1 cellular context compared by ENCODE assay signal in the genomic region with DNA sequence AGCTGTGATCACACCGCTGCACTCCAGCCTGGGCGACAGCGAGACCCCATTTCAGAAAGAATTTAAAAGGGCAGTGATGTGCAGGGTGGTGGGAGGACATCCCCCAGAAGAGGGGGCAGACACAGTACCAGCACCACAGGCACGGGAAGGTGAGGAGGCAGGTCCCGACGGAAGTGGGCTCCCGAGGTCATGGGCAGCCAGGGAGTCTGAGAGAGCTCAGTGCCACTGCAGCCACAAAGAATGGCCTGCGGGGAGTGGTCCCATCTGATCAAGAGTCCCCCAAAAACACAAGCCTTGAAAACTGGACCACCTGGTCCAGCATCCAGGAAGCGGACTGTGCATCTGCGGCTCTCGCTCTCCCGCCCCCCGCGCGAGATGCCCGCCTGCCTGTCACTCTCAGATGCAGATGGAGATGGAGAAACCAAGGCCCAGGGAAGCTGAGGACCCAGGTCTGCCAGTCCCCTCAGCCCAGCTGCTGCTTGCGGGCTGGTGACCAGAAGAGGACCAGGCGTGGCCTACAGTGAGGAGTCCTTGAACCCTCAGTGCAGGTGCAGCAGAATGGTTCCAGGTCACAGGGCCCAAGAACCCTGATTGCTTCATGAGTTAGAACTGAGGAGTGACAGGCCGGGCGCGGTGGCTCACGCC.
TF ChIP-seq lines count a peak whose summit lies in the region.

No MANE protein-coding gene starts in this region.

TF ChIP-seq in HepG2, 621 proteins besides CTCF, POLR2A, EP300 and RAD21 (continued from another document and continues in another):
- TF ChIP-seq, protein P1, sequence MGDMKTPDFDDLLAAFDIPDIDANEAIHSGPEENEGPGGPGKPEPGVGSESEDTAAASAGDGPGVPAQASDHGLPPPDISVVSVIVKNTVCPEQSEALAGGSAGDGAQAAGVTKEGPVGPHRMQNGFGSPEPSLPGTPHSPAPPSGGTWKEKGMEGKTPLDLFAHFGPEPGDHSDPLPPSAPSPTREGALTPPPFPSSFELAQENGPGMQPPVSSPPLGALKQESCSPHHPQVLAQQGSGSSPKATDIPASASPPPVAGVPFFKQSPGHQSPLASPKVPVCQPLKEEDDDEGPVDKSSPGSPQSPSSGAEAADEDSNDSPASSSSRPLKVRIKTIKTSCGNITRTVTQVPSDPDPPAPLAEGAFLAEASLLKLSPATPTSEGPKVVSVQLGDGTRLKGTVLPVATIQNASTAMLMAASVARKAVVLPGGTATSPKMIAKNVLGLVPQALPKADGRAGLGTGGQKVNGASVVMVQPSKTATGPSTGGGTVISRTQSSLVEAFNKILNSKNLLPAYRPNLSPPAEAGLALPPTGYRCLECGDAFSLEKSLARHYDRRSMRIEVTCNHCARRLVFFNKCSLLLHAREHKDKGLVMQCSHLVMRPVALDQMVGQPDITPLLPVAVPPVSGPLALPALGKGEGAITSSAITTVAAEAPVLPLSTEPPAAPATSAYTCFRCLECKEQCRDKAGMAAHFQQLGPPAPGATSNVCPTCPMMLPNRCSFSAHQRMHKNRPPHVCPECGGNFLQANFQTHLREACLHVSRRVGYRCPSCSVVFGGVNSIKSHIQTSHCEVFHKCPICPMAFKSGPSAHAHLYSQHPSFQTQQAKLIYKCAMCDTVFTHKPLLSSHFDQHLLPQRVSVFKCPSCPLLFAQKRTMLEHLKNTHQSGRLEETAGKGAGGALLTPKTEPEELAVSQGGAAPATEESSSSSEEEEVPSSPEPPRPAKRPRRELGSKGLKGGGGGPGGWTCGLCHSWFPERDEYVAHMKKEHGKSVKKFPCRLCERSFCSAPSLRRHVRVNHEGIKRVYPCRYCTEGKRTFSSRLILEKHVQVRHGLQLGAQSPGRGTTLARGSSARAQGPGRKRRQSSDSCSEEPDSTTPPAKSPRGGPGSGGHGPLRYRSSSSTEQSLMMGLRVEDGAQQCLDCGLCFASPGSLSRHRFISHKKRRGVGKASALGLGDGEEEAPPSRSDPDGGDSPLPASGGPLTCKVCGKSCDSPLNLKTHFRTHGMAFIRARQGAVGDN (CRISPR knock-in tag; IDR thresholded peaks at IDR 0.05), result 0 out of 2 replicates have a peak, but pooled peaks have one; percentile 12
- TF ChIP-seq ZC3H13 (CRISPR knock-in tag; IDR thresholded peaks at IDR 0.05) (peak; percentile 87), ZNF816 (CRISPR knock-in tag; IDR thresholded peaks at IDR 0.05; ENCODE audit: borderline replicate concordance) (no peak), ZNF34 (CRISPR knock-in tag; IDR thresholded peaks at IDR 0.05; ENCODE audit: borderline replicate concordance) (no peak), ESRRA (CRISPR knock-in tag; IDR thresholded peaks at IDR 0.05; ENCODE audit: low read depth) (no peak), JARID2 (CRISPR knock-in tag; IDR thresholded peaks at IDR 0.05; ENCODE audit: insufficient replicate concordance) (no peak), ZFY (CRISPR knock-in tag; IDR thresholded peaks at IDR 0.05) (no peak), RARA (CRISPR knock-in tag; IDR thresholded peaks at IDR 0.05) (no peak), MEIS2 (CRISPR knock-in tag; IDR thresholded peaks at IDR 0.05) (no peak), TGIF2 (CRISPR knock-in tag; IDR thresholded peaks at IDR 0.05) (no peak), NFIC (IDR thresholded peaks at IDR 0.05; ENCODE audit: low read length) (no peak), RBM22 (optimal IDR thresholded peaks at IDR 0.05; ENCODE audit: low read length) (peak; percentile 91), ZNF326 (CRISPR knock-in tag; IDR thresholded peaks at IDR 0.05; ENCODE audit: borderline replicate concordance) (peak; percentile 93), DMAP1 (CRISPR knock-in tag; IDR thresholded peaks at IDR 0.05) (no peak), ATF7-NPFF (CRISPR knock-in tag; IDR thresholded peaks at IDR 0.05; ENCODE audit: low read depth) (no peak), PBX2 (CRISPR knock-in tag; IDR thresholded peaks at IDR 0.05) (no peak), LBX2 (CRISPR knock-in tag; IDR thresholded peaks at IDR 0.05; ENCODE audit: borderline replicate concordance) (no peak; the same call in 1 of the 2 replicates), MBD4 (IDR thresholded peaks at IDR 0.05; ENCODE audit: borderline replicate concordance, low read length) (no peak), FOXC1 (CRISPR knock-in tag; IDR thresholded peaks at IDR 0.05; ENCODE audit: borderline replicate concordance) (no peak; the same call in 1 of the 2 replicates), RCOR2 (CRISPR knock-in tag; IDR thresholded peaks at IDR 0.05) (no peak), ZNF674 (CRISPR knock-in tag; IDR thresholded peaks at IDR 0.05; ENCODE audit: low read depth) (no peak), MEIS1 (CRISPR knock-in tag; IDR thresholded peaks at IDR 0.05; ENCODE audit: borderline replicate concordance) (no peak), SP4 (CRISPR knock-in tag; IDR thresholded peaks at IDR 0.05) (no peak), ERF (CRISPR knock-in tag; IDR thresholded peaks at IDR 0.05) (no peak), ZNF362 (CRISPR knock-in tag; IDR thresholded peaks at IDR 0.05; ENCODE audit: borderline replicate concordance) (no peak), CENPBD1 (CRISPR knock-in tag; IDR thresholded peaks at IDR 0.05; ENCODE audit: borderline replicate concordance, low read depth) (no peak)
- TF ChIP-seq, protein P2, sequence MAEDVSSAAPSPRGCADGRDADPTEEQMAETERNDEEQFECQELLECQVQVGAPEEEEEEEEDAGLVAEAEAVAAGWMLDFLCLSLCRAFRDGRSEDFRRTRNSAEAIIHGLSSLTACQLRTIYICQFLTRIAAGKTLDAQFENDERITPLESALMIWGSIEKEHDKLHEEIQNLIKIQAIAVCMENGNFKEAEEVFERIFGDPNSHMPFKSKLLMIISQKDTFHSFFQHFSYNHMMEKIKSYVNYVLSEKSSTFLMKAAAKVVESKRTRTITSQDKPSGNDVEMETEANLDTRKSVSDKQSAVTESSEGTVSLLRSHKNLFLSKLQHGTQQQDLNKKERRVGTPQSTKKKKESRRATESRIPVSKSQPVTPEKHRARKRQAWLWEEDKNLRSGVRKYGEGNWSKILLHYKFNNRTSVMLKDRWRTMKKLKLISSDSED (CRISPR knock-in tag; IDR thresholded peaks at IDR 0.05), result no peak
- TF ChIP-seq, protein P3, sequence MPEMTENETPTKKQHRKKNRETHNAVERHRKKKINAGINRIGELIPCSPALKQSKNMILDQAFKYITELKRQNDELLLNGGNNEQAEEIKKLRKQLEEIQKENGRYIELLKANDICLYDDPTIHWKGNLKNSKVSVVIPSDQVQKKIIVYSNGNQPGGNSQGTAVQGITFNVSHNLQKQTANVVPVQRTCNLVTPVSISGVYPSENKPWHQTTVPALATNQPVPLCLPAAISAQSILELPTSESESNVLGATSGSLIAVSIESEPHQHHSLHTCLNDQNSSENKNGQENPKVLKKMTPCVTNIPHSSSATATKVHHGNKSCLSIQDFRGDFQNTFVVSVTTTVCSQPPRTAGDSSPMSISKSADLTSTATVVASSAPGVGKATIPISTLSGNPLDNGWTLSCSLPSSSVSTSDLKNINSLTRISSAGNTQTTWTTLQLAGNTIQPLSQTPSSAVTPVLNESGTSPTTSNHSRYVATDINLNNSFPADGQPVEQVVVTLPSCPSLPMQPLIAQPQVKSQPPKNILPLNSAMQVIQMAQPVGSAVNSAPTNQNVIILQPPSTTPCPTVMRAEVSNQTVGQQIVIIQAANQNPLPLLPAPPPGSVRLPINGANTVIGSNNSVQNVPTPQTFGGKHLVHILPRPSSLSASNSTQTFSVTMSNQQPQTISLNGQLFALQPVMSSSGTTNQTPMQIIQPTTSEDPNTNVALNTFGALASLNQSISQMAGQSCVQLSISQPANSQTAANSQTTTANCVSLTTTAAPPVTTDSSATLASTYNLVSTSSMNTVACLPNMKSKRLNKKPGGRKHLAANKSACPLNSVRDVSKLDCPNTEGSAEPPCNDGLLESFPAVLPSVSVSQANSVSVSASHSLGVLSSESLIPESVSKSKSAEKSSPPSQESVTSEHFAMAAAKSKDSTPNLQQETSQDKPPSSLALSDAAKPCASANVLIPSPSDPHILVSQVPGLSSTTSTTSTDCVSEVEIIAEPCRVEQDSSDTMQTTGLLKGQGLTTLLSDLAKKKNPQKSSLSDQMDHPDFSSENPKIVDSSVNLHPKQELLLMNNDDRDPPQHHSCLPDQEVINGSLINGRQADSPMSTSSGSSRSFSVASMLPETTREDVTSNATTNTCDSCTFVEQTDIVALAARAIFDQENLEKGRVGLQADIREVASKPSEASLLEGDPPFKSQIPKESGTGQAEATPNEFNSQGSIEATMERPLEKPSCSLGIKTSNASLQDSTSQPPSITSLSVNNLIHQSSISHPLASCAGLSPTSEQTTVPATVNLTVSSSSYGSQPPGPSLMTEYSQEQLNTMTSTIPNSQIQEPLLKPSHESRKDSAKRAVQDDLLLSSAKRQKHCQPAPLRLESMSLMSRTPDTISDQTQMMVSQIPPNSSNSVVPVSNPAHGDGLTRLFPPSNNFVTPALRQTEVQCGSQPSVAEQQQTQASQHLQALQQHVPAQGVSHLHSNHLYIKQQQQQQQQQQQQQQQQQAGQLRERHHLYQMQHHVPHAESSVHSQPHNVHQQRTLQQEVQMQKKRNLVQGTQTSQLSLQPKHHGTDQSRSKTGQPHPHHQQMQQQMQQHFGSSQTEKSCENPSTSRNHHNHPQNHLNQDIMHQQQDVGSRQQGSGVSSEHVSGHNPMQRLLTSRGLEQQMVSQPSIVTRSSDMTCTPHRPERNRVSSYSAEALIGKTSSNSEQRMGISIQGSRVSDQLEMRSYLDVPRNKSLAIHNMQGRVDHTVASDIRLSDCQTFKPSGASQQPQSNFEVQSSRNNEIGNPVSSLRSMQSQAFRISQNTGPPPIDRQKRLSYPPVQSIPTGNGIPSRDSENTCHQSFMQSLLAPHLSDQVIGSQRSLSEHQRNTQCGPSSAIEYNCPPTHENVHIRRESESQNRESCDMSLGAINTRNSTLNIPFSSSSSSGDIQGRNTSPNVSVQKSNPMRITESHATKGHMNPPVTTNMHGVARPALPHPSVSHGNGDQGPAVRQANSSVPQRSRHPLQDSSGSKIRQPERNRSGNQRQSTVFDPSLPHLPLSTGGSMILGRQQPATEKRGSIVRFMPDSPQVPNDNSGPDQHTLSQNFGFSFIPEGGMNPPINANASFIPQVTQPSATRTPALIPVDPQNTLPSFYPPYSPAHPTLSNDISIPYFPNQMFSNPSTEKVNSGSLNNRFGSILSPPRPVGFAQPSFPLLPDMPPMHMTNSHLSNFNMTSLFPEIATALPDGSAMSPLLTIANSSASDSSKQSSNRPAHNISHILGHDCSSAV (CRISPR knock-in tag; IDR thresholded peaks at IDR 0.05; ENCODE audit: borderline replicate concordance), result no peak
- TF ChIP-seq, protein P4, sequence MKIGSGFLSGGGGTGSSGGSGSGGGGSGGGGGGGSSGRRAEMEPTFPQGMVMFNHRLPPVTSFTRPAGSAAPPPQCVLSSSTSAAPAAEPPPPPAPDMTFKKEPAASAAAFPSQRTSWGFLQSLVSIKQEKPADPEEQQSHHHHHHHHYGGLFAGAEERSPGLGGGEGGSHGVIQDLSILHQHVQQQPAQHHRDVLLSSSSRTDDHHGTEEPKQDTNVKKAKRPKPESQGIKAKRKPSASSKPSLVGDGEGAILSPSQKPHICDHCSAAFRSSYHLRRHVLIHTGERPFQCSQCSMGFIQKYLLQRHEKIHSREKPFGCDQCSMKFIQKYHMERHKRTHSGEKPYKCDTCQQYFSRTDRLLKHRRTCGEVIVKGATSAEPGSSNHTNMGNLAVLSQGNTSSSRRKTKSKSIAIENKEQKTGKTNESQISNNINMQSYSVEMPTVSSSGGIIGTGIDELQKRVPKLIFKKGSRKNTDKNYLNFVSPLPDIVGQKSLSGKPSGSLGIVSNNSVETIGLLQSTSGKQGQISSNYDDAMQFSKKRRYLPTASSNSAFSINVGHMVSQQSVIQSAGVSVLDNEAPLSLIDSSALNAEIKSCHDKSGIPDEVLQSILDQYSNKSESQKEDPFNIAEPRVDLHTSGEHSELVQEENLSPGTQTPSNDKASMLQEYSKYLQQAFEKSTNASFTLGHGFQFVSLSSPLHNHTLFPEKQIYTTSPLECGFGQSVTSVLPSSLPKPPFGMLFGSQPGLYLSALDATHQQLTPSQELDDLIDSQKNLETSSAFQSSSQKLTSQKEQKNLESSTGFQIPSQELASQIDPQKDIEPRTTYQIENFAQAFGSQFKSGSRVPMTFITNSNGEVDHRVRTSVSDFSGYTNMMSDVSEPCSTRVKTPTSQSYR (CRISPR knock-in tag; IDR thresholded peaks at IDR 0.05; ENCODE audit: borderline replicate concordance), result no peak
- TF ChIP-seq, protein P5, sequence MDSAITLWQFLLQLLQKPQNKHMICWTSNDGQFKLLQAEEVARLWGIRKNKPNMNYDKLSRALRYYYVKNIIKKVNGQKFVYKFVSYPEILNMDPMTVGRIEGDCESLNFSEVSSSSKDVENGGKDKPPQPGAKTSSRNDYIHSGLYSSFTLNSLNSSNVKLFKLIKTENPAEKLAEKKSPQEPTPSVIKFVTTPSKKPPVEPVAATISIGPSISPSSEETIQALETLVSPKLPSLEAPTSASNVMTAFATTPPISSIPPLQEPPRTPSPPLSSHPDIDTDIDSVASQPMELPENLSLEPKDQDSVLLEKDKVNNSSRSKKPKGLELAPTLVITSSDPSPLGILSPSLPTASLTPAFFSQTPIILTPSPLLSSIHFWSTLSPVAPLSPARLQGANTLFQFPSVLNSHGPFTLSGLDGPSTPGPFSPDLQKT (CRISPR knock-in tag; IDR thresholded peaks at IDR 0.05; ENCODE audit: borderline replicate concordance), result no peak
